1 cellular context compared by ENCODE assay signal in genomic region chr3:184338538-184338945, GRCh38.
A peak's percentile ranks its signal among the peaks of the same experiment; 100 is the strongest.
TF ChIP-seq lines count a peak whose summit lies in the region.

No MANE protein-coding gene starts in this region.

TF ChIP-seq in WTC11, 78 proteins besides CTCF, POLR2A, EP300 and RAD21 (continued from another document):
- TF ChIP-seq, protein P1, sequence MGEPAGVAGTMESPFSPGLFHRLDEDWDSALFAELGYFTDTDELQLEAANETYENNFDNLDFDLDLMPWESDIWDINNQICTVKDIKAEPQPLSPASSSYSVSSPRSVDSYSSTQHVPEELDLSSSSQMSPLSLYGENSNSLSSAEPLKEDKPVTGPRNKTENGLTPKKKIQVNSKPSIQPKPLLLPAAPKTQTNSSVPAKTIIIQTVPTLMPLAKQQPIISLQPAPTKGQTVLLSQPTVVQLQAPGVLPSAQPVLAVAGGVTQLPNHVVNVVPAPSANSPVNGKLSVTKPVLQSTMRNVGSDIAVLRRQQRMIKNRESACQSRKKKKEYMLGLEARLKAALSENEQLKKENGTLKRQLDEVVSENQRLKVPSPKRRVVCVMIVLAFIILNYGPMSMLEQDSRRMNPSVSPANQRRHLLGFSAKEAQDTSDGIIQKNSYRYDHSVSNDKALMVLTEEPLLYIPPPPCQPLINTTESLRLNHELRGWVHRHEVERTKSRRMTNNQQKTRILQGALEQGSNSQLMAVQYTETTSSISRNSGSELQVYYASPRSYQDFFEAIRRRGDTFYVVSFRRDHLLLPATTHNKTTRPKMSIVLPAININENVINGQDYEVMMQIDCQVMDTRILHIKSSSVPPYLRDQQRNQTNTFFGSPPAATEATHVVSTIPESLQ (CRISPR knock-in tag; IDR thresholded peaks at IDR 0.05): no peak
- TF ChIP-seq ERG (CRISPR knock-in tag; IDR thresholded peaks at IDR 0.05) (no peak), SMAD3 (CRISPR knock-in tag; IDR thresholded peaks at IDR 0.05; ENCODE audit: borderline replicate concordance) (no peak), ZBTB21 (CRISPR knock-in tag; IDR thresholded peaks at IDR 0.05; ENCODE audit: borderline replicate concordance) (no peak), KAT7 (CRISPR knock-in tag; IDR thresholded peaks at IDR 0.05; ENCODE audit: borderline replicate concordance) (no peak), EMX1 (CRISPR knock-in tag; IDR thresholded peaks at IDR 0.05) (no peak), GABPB1 (CRISPR knock-in tag; IDR thresholded peaks at IDR 0.05) (no peak), ETV6 (CRISPR knock-in tag; IDR thresholded peaks at IDR 0.05) (no peak), ZNF281 (CRISPR knock-in tag; IDR thresholded peaks at IDR 0.05) (0 out of 2 replicates have a peak, but pooled peaks have one; percentile 16), AFF4 (CRISPR knock-in tag; IDR thresholded peaks at IDR 0.05; ENCODE audit: borderline replicate concordance) (no peak), ESRRA (CRISPR knock-in tag; IDR thresholded peaks at IDR 0.05; ENCODE audit: borderline replicate concordance) (no peak), NR1H2 (CRISPR knock-in tag; IDR thresholded peaks at IDR 0.05) (no peak), ATF1 (CRISPR knock-in tag; IDR thresholded peaks at IDR 0.05) (no peak), CREM (CRISPR knock-in tag; IDR thresholded peaks at IDR 0.05) (peak; percentile 68; the same call in 1 of the 2 replicates)
- TF ChIP-seq, protein P2, sequence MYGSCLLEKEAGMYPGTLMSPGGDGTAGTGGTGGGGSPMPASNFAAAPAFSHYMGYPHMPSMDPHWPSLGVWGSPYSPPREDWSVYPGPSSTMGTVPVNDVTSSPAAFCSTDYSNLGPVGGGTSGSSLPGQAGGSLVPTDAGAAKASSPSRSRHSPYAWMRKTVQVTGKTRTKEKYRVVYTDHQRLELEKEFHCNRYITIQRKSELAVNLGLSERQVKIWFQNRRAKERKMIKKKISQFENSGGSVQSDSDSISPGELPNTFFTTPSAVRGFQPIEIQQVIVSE (CRISPR knock-in tag; IDR thresholded peaks at IDR 0.05; ENCODE audit: borderline replicate concordance): no peak
- TF ChIP-seq, protein P3, sequence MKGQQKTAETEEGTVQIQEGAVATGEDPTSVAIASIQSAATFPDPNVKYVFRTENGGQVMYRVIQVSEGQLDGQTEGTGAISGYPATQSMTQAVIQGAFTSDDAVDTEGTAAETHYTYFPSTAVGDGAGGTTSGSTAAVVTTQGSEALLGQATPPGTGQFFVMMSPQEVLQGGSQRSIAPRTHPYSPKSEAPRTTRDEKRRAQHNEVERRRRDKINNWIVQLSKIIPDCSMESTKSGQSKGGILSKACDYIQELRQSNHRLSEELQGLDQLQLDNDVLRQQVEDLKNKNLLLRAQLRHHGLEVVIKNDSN (CRISPR knock-in tag; IDR thresholded peaks at IDR 0.05): no peak
- TF ChIP-seq, protein P4, sequence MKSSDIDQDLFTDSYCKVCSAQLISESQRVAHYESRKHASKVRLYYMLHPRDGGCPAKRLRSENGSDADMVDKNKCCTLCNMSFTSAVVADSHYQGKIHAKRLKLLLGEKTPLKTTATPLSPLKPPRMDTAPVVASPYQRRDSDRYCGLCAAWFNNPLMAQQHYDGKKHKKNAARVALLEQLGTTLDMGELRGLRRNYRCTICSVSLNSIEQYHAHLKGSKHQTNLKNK (CRISPR knock-in tag; IDR thresholded peaks at IDR 0.05): no peak
